ENCODE assay signal across 29 cellular contexts in the genomic region with DNA sequence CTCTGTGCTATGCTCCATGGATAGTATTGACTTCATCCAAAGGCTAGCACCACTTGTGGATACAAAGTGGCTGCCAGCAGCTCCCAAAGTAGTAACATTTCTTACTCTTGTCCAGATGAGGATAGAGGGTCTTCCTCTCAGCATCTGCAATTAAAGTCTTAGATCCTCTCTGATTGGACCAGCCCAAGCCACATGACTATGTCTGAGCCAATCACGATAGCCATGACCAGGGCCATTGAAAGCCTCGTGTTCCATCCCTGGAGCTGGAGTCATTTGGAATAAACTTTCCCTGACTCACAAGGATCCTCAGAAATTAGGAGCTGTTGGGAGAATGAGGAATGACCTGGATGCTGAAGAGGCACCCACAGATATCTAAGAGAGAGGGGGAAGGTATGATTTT. TPM values are rescaled to one million over a fixed set of nuclear protein-coding genes. Genes with fewer than 3 reads are reported as not detected.
DNase-seq lines count a peak whose midpoint lies in the region; ATAC-seq and TF ChIP-seq lines count a peak whose summit lies in the region.
"Had no signal": no experiment of that assay in that cellular context is flagged by ENCODE, and none has a peak within 500 bp of the region (broad histone marks: within the 10 kb centered on the region; RNA-seq: fewer than 3 reads in every experiment).

No MANE protein-coding gene starts in this region.

- H3K27me3 ChIP-seq in GM23248 (replicated peaks; ENCODE audit: insufficient read depth) (peaks cover 56% of the 10 kb centered on the region), PC-9 (ENCODE audit: insufficient read depth, low read depth) (peaks cover 57% of the 10 kb centered on the region)
- H3K27me3 ChIP-seq in CD8-positive, alpha-beta T cell (ENCODE audit: insufficient read depth, low read length), result no peaks in the 10 kb centered on the region
- H3K27me3 ChIP-seq: BLaER1 treated with 17β-estradiol and CSF1 and Interleukin-3, amounts not matched to agents 10 nM and 100 nM had no signal

- in situ Hi-C loops in GM23248 (cut with MboI), result no loop called here

- H3K36me3 ChIP-seq in GM23248 (ENCODE audit: low read depth) (no peaks in the 10 kb centered on the region), PC-9 (ENCODE audit: low read depth) (no peaks in the 10 kb centered on the region)
- H3K36me3 ChIP-seq in CD8-positive, alpha-beta T cell (ENCODE audit: insufficient read depth, low read length), result no peaks in the 10 kb centered on the region
- H3K36me3 ChIP-seq: BLaER1 treated with 17β-estradiol and CSF1 and Interleukin-3, amounts not matched to agents 10 nM and 100 nM had no signal

- H3K9ac ChIP-seq in GM23248, result no peak overlapping the region
- H3K9ac ChIP-seq: BLaER1 treated with 17β-estradiol and CSF1 and Interleukin-3, amounts not matched to agents 10 nM and 100 nM had no signal

- peaks cover 4% of the 10 kb centered on the region; the same call in 1 of the 2 replicates for H3K9me3 Mint-ChIP-seq in WTC11
- H3K9me3 Mint-ChIP-seq in CD8-positive, alpha-beta T cell, result no peaks in the 10 kb centered on the region
- H3K9me3 Mint-ChIP-seq: CD4-positive, alpha-beta T cell; CD8-positive, alpha-beta memory T cell had no signal

- H3K4me1 Mint-ChIP-seq in WTC11, result no peaks in the 10 kb centered on the region
- no peaks in the 10 kb centered on the region for H3K4me1 Mint-ChIP-seq in CD8-positive, alpha-beta T cell (ENCODE audit: low read depth)
- H3K4me1 Mint-ChIP-seq: B cell; CD8-positive, alpha-beta memory T cell had no signal

- H3K4me3 ChIP-seq in GM23248 (no peak overlapping the region), PC-9 (no peak overlapping the region)
- H3K4me3 ChIP-seq in CD8-positive, alpha-beta T cell (ENCODE audit: low read depth, low read length), result no peak overlapping the region
- H3K4me3 ChIP-seq: A549; BLaER1 treated with 17β-estradiol and CSF1 and Interleukin-3, amounts not matched to agents 10 nM and 100 nM; GM12878 had no signal

- H3K9me3 ChIP-seq in GM23248 (ENCODE audit: low read depth) (no peaks in the 10 kb centered on the region), PC-9 (ENCODE audit: insufficient read depth, low read depth) (no peaks in the 10 kb centered on the region)
- H3K9me3 ChIP-seq in CD8-positive, alpha-beta T cell (ENCODE audit: low read length), result no peaks in the 10 kb centered on the region
- H3K9me3 ChIP-seq: A549; BLaER1 treated with 17β-estradiol and CSF1 and Interleukin-3, amounts not matched to agents 10 nM and 100 nM had no signal

- no peak for TF ChIP-seq RAD21 in Ishikawa (IDR thresholded peaks at IDR 0.05; ENCODE audit: low read depth)

- no peak overlapping the region for H3K27ac Mint-ChIP-seq in WTC11
- no peak overlapping the region for H3K27ac Mint-ChIP-seq in CD8-positive, alpha-beta T cell
- H3K27ac Mint-ChIP-seq: B cell; CD4-positive, alpha-beta T cell; CD8-positive, alpha-beta memory T cell had no signal

- no peak for ATAC-seq in WTC11
- no peak for ATAC-seq in stimulated activated naive CD8-positive, alpha-beta T cell treated with anti-CD3 and anti-CD28 coated beads, Interleukin-15, Interleukin-2, amounts not matched to agents 100 U/mL and 50 U/mL, for 24 hours
- no peak for ATAC-seq in CD8-positive, alpha-beta T cell
- ATAC-seq: A549, GM12878 had no signal

- H3K27ac ChIP-seq in GM23248 (no peak overlapping the region), PC-9 (no peak overlapping the region)
- H3K27ac ChIP-seq in CD8-positive, alpha-beta T cell (ENCODE audit: low read depth, low read length), result no peak overlapping the region
- H3K27ac ChIP-seq: 22Rv1; A549; BLaER1 treated with 17β-estradiol and CSF1 and Interleukin-3, amounts not matched to agents 10 nM and 100 nM; C4-2B had no signal

- no TSS peak for BruUV-seq in PC-9 (replicated peaks; lab: Mats Ljungman, UMichigan)

- H3K79me2 ChIP-seq in GM23248 (ENCODE audit: insufficient read depth) (no peaks in the 10 kb centered on the region), PC-9 (ENCODE audit: low read depth) (no peaks in the 10 kb centered on the region)

- H3F3A ChIP-seq in GM23248 (ENCODE audit: insufficient read depth) (no peaks in the 10 kb centered on the region), PC-9 (ENCODE audit: insufficient read depth, low read depth) (no peaks in the 10 kb centered on the region)

- no peaks in the 10 kb centered on the region for H4K20me1 ChIP-seq in GM23248 (ENCODE audit: insufficient read depth)
- no peaks in the 10 kb centered on the region for H4K20me1 ChIP-seq in PC-9 (ENCODE audit: insufficient read depth)
- H4K20me1 ChIP-seq: BLaER1 treated with 17β-estradiol and CSF1 and Interleukin-3, amounts not matched to agents 10 nM and 100 nM had no signal

- peak; percentile 22 for DNase-seq in GM23248
- DNase-seq in WTC11 (ENCODE audit: low spot score), result no peak
- peak; percentile 9 for DNase-seq in medulla oblongata (ENCODE audit: extremely low spot score)
- DNase-seq in stimulated activated naive CD8-positive, alpha-beta T cell treated with anti-CD3 and anti-CD28 coated beads, Interleukin-15, Interleukin-2, amounts not matched to agents 100 U/mL and 50 U/mL, for 24 hours, result no peak
- DNase-seq in cardiac septum (ENCODE audit: low spot score), result no peak
- no peak for DNase-seq in PC-9
- DNase-seq in CD8-positive, alpha-beta T cell, result no peak
- DNase-seq: AML-193; CD4-positive, alpha-beta T cell; CD8-positive, alpha-beta memory T cell; COR-L47; DMS 273 treated with DMSO at 0.1 percent for 48 hours; DMS153; DMS53; DMS79; DND-41; EL; GDM1 had no signal

- CTCF ChIA-PET in WTC11 (lab: Charles Lee) (no interaction called here), PC-9 (lab: Charles Lee) (no interaction called here)
- CTCF ChIA-PET in CD8-positive, alpha-beta T cell (lab: Charles Lee), result no interaction called here

- TF ChIP-seq CTCF in WTC11 (IDR thresholded peaks at IDR 0.05) (no peak), PC-9 (conservative IDR thresholded peaks at IDR 0.05) (no peak)
- no peak for TF ChIP-seq CTCF in CD8-positive, alpha-beta T cell (IDR thresholded peaks at IDR 0.05)

- no peak for TF ChIP-seq EP300 in Ishikawa (IDR thresholded peaks at IDR 0.05; ENCODE audit: borderline replicate concordance)

- H3K27me3 Mint-ChIP-seq in WTC11 (ENCODE audit: low read depth), result no peaks in the 10 kb centered on the region; the same call in 1 of the 2 replicates
- H3K27me3 Mint-ChIP-seq in CD8-positive, alpha-beta T cell (ENCODE audit: low read depth), result peaks cover 3% of the 10 kb centered on the region

- H2AFZ ChIP-seq in GM23248, result no peak overlapping the region
- H2AFZ ChIP-seq in PC-9, result no peak overlapping the region

- no peak overlapping the region for H3K4me3 Mint-ChIP-seq in WTC11
- no peak overlapping the region for H3K4me3 Mint-ChIP-seq in CD8-positive, alpha-beta T cell
- H3K4me3 Mint-ChIP-seq: B cell; CD4-positive, alpha-beta T cell; CD8-positive, alpha-beta memory T cell had no signal

- no peak overlapping the region for H3K4me2 ChIP-seq in GM23248 (ENCODE audit: unreplicated experiment)
- no peak overlapping the region for H3K4me2 ChIP-seq in PC-9
- H3K4me2 ChIP-seq: A549; BLaER1 treated with 17β-estradiol and CSF1 and Interleukin-3, amounts not matched to agents 10 nM and 100 nM had no signal

- H3K4me1 ChIP-seq in GM23248 (ENCODE audit: insufficient read depth) (no peaks in the 10 kb centered on the region), PC-9 (replicated peaks; ENCODE audit: insufficient read depth) (no peaks in the 10 kb centered on the region)
- H3K4me1 ChIP-seq in CD8-positive, alpha-beta T cell (ENCODE audit: insufficient read depth, low read length), result no peaks in the 10 kb centered on the region
- H3K4me1 ChIP-seq: A549; BLaER1 treated with 17β-estradiol and CSF1 and Interleukin-3, amounts not matched to agents 10 nM and 100 nM had no signal

- POLR2A ChIA-PET in WTC11 (lab: Charles Lee), result no interaction called here
- POLR2A ChIA-PET in PC-9 (lab: Charles Lee; ENCODE audit: unreplicated experiment), result no interaction called here
- POLR2A ChIA-PET in CD8-positive, alpha-beta T cell (lab: Charles Lee), result interaction anchor here (0.9 to 1.1 kb wide), 2 partner anchors 9 to 19 kb away, joined by 3 read pairs; no protein-coding TSS in a partner anchor

- no peaks in the 10 kb centered on the region for H3K36me3 Mint-ChIP-seq in WTC11
- no peaks in the 10 kb centered on the region for H3K36me3 Mint-ChIP-seq in CD8-positive, alpha-beta T cell
- H3K36me3 Mint-ChIP-seq: CD8-positive, alpha-beta memory T cell had no signal

- WGBS in GM23248 (ENCODE audit: low coverage in 1 of 2, low lambda C conversion rate in 2 of 2, missing lambda C conversion rate in 2 of 2), 2 experiments, result 33 to 40% methylated on average over 2 of the region's 2 CpGs

- intact Hi-C loops in cardiac septum (cut with DNase I), result no loop called here
- intact Hi-C loops in PC-9 (cut with micrococcal nuclease; ENCODE audit: unreplicated experiment), result no loop called here
- intact Hi-C loops in CD8-positive, alpha-beta T cell (cut with DNase I, micrococcal nuclease), result no loop called here

- no peaks in the 10 kb centered on the region for H3K9me2 ChIP-seq in GM23248 (ENCODE audit: insufficient read depth)
- 0 out of 2 replicates have a peak, but pooled peaks cover 3% of the 10 kb centered on the region for H3K9me2 ChIP-seq in PC-9 (ENCODE audit: insufficient read depth)

TF ChIP-seq in Ishikawa, 13 proteins besides CTCF, POLR2A, EP300 and RAD21:
- TF ChIP-seq YY1 (IDR thresholded peaks at IDR 0.05; ENCODE audit: low read depth) (no peak), USF1 (IDR thresholded peaks at IDR 0.05) (peak; percentile 56)

TF ChIP-seq in WTC11, 78 proteins besides CTCF, POLR2A, EP300 and RAD21:
- peak; percentile 21; the same call in 1 of the 2 replicates for TF ChIP-seq USF2 (CRISPR knock-in tag; IDR thresholded peaks at IDR 0.05)
- no peak for TF ChIP-seq SOX15 (CRISPR knock-in tag; IDR thresholded peaks at IDR 0.05)

RNA-seq across cellular contexts. Expression of gene SLC24A4, which starts 28.5 kb away (rescaled TPM):
- total RNA-seq in GM23248 (2014; rRNA removed; shearing (Covaris generic)), result not detected in 2 replicates
- not detected in 2 replicates for polyA plus RNA-seq in GM23248 (2016; fragmentation: Nextera tagmentation; extraction: Ambion mirVana)
- 0.37 to 0.90 TPM (median 0.46 TPM) in 3 replicates for total RNA-seq in WTC11 (2021)
- total RNA-seq in cardiac septum, result not detected
- total RNA-seq in PC-9 (2021), result not detected in 2 replicates
- total RNA-seq in CD8-positive, alpha-beta T cell, result under 1 TPM in 1 of 2 experiments, not detected in 1; 0.06 TPM
- total RNA-seq: A172, B cell, Daoy, G401 had no signal
- polyA plus RNA-seq: BJ; CD8-positive, alpha-beta memory T cell had no signal

Comparison
In these comparisons a context has a peak if more than half of its experiments do, and no peak if none do; other contexts are left out.
1. DNase-seq: peak in GM23248 (single experiment) and medulla oblongata (single experiment); none in WTC11 (single experiment), stimulated activated naive CD8-positive, alpha-beta T cell treated with anti-CD3 and anti-CD28 coated beads, Interleukin-15, Interleukin-2, amounts not matched to agents 100 U/mL and 50 U/mL, for 24 hours (single experiment), cardiac septum (single experiment), PC-9 (0 of 2) and CD8-positive, alpha-beta T cell (0 of 7).